ENCODE assay signal across 1 cellular context in genomic region chr6:145734486-145735355, GRCh38.
TF ChIP-seq lines count a peak whose summit lies in the region.

No MANE protein-coding gene starts in this region.

TF ChIP-seq in K562, 482 proteins besides CTCF, POLR2A, EP300 and RAD21 (continued from another document and continues in another):
- TF ChIP-seq, protein P1, sequence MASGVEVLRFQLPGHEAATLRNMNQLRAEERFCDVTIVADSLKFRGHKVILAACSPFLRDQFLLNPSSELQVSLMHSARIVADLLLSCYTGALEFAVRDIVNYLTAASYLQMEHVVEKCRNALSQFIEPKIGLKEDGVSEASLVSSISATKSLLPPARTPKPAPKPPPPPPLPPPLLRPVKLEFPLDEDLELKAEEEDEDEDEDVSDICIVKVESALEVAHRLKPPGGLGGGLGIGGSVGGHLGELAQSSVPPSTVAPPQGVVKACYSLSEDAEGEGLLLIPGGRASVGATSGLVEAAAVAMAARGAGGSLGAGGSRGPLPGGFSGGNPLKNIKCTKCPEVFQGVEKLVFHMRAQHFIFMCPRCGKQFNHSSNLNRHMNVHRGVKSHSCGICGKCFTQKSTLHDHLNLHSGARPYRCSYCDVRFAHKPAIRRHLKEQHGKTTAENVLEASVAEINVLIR (CRISPR knock-in tag; IDR thresholded peaks at IDR 0.05) = peak; percentile 65
- TF ChIP-seq ZNF830 (CRISPR knock-in tag; IDR thresholded peaks at IDR 0.05) (peak; percentile 66; the same call in 1 of the 2 replicates), SLC30A9 (CRISPR knock-in tag; IDR thresholded peaks at IDR 0.05) (no peak), ZC3H8 (IDR thresholded peaks at IDR 0.05) (0 out of 2 replicates have a peak, but pooled peaks have one; percentile 58), NELFE (IDR thresholded peaks at IDR 0.05; ENCODE audit: insufficient read depth, insufficient read length) (no peak), TFAP4 (CRISPR knock-in tag; IDR thresholded peaks at IDR 0.05; ENCODE audit: borderline replicate concordance) (peak; percentile 65; the same call in 1 of the 2 replicates), U2AF1 (optimal IDR thresholded peaks at IDR 0.05; ENCODE audit: low read depth, low read length) (no peak), POLR3A (IDR thresholded peaks at IDR 0.05; ENCODE audit: borderline replicate concordance, extremely low read depth, insufficient read depth, insufficient read length) (no peak), PKNOX1 (IDR thresholded peaks at IDR 0.05) (no peak), HOXB6 (CRISPR knock-in tag; IDR thresholded peaks at IDR 0.05; ENCODE audit: borderline replicate concordance) (no peak), POLR2G (IDR thresholded peaks at IDR 0.05; ENCODE audit: low read depth, low read length) (peak; percentile 92), ZNF408 (CRISPR knock-in tag; IDR thresholded peaks at IDR 0.05; ENCODE audit: low read depth) (no peak), ZNF311 (CRISPR knock-in tag; IDR thresholded peaks at IDR 0.05) (0 out of 2 replicates have a peak, but pooled peaks have one; percentile 28), NR1H2 (CRISPR knock-in tag; IDR thresholded peaks at IDR 0.05) (no peak), ZFPM2 (CRISPR knock-in tag; IDR thresholded peaks at IDR 0.05) (peak; percentile 15; the same call in 1 of the 2 replicates), KDM2B (CRISPR knock-in tag; IDR thresholded peaks at IDR 0.05) (0 out of 2 replicates have a peak, but pooled peaks have one; percentile 61), ZNF668 (CRISPR knock-in tag; IDR thresholded peaks at IDR 0.05) (no peak), MCM7 (IDR thresholded peaks at IDR 0.05) (no peak), ZNF586 (CRISPR knock-in tag; conservative IDR thresholded peaks at IDR 0.05) (no peak), ZNF449 (CRISPR knock-in tag; IDR thresholded peaks at IDR 0.05) (0 out of 2 replicates have a peak, but pooled peaks have one; percentile 26), SAP30 (IDR thresholded peaks at IDR 0.05; ENCODE audit: borderline replicate concordance, insufficient read depth, low read depth, low read length, poor library complexity, severe bottlenecking) (peak; percentile 45), TAL1 (IDR thresholded peaks at IDR 0.05) (no peak; the same call in 1 of the 2 replicates), FUS (optimal IDR thresholded peaks at IDR 0.05; ENCODE audit: low read depth, low read length) (no peak), ZNF146 (CRISPR knock-in tag; IDR thresholded peaks at IDR 0.05; ENCODE audit: unreplicated experiment) (peak; percentile 25), ZNF511 (CRISPR knock-in tag; IDR thresholded peaks at IDR 0.05) (peak; percentile 78), CBFB (CRISPR knock-in tag; IDR thresholded peaks at IDR 0.05) (no peak), GABPA (tag; conservative IDR thresholded peaks at IDR 0.05; ENCODE audit: low read depth) (no peak), IFI16 (CRISPR knock-in tag; IDR thresholded peaks at IDR 0.05) (no peak), NUFIP1 (IDR thresholded peaks at IDR 0.05; ENCODE audit: partially characterized antibody) (peak; percentile 16), RCOR1 (IDR thresholded peaks at IDR 0.05; ENCODE audit: borderline replicate concordance in 1 of 2, low read depth in 2 of 2, low read length in 2 of 2) (0 out of 4 replicates have a peak, but pooled peaks of 1 of the 2 experiments have one; percentile 12), MIER1 (IDR thresholded peaks at IDR 0.05; ENCODE audit: low read depth) (no peak), DEAF1 (CRISPR knock-in tag; IDR thresholded peaks at IDR 0.05) (0 out of 2 replicates have a peak, but pooled peaks have one; percentile 14), ZNF212 (CRISPR knock-in tag; IDR thresholded peaks at IDR 0.05) (no peak), CREBBP (IDR thresholded peaks at IDR 0.05; ENCODE audit: low read depth, low read length) (no peak), CCAR2 (IDR thresholded peaks at IDR 0.05; ENCODE audit: low read depth, low read length) (no peak), PRMT5 (CRISPR knock-in tag; IDR thresholded peaks at IDR 0.05) (no peak), HNRNPL (IDR thresholded peaks at IDR 0.05; ENCODE audit: low read depth, low read length) (peak; percentile 94), MCM3 (IDR thresholded peaks at IDR 0.05) (no peak), TSC22D4 (tag; IDR thresholded peaks at IDR 0.05) (no peak), ETV1 (tag; conservative IDR thresholded peaks at IDR 0.05; ENCODE audit: low read depth) (peak; percentile 60), ZNF436 (CRISPR knock-in tag; IDR thresholded peaks at IDR 0.05) (no peak), POU5F1 (IDR thresholded peaks at IDR 0.05; ENCODE audit: borderline replicate concordance, low read depth, low read length, partially characterized antibody) (no peak), ADNP (tag; IDR thresholded peaks at IDR 0.05) (no peak), CBX5 (IDR thresholded peaks at IDR 0.05; ENCODE audit: borderline replicate concordance, low read depth) (no peak), COPS2 (conservative IDR thresholded peaks at IDR 0.05) (no peak), ZNF717 (CRISPR knock-in tag; IDR thresholded peaks at IDR 0.05) (no peak), HBP1 (CRISPR knock-in tag; IDR thresholded peaks at IDR 0.05) (no peak)
- TF ChIP-seq, protein P2, sequence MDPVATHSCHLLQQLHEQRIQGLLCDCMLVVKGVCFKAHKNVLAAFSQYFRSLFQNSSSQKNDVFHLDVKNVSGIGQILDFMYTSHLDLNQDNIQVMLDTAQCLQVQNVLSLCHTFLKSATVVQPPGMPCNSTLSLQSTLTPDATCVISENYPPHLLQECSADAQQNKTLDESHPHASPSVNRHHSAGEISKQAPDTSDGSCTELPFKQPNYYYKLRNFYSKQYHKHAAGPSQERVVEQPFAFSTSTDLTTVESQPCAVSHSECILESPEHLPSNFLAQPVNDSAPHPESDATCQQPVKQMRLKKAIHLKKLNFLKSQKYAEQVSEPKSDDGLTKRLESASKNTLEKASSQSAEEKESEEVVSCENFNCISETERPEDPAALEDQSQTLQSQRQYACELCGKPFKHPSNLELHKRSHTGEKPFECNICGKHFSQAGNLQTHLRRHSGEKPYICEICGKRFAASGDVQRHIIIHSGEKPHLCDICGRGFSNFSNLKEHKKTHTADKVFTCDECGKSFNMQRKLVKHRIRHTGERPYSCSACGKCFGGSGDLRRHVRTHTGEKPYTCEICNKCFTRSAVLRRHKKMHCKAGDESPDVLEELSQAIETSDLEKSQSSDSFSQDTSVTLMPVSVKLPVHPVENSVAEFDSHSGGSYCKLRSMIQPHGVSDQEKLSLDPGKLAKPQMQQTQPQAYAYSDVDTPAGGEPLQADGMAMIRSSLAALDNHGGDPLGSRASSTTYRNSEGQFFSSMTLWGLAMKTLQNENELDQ (CRISPR knock-in tag; IDR thresholded peaks at IDR 0.05; ENCODE audit: borderline replicate concordance) = no peak
- TF ChIP-seq, protein P3, sequence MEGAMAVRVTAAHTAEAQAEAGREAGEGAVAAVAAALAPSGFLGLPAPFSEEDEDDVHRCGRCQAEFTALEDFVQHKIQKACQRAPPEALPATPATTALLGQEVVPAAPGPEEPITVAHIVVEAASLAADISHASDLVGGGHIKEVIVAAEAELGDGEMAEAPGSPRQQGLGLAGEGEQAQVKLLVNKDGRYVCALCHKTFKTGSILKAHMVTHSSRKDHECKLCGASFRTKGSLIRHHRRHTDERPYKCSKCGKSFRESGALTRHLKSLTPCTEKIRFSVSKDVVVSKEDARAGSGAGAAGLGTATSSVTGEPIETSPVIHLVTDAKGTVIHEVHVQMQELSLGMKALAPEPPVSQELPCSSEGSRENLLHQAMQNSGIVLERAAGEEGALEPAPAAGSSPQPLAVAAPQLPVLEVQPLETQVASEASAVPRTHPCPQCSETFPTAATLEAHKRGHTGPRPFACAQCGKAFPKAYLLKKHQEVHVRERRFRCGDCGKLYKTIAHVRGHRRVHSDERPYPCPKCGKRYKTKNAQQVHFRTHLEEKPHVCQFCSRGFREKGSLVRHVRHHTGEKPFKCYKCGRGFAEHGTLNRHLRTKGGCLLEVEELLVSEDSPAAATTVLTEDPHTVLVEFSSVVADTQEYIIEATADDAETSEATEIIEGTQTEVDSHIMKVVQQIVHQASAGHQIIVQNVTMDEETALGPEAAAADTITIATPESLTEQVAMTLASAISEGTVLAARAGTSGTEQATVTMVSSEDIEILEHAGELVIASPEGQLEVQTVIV (CRISPR knock-in tag; IDR thresholded peaks at IDR 0.05; ENCODE audit: borderline replicate concordance) = no peak
- TF ChIP-seq, protein P4, sequence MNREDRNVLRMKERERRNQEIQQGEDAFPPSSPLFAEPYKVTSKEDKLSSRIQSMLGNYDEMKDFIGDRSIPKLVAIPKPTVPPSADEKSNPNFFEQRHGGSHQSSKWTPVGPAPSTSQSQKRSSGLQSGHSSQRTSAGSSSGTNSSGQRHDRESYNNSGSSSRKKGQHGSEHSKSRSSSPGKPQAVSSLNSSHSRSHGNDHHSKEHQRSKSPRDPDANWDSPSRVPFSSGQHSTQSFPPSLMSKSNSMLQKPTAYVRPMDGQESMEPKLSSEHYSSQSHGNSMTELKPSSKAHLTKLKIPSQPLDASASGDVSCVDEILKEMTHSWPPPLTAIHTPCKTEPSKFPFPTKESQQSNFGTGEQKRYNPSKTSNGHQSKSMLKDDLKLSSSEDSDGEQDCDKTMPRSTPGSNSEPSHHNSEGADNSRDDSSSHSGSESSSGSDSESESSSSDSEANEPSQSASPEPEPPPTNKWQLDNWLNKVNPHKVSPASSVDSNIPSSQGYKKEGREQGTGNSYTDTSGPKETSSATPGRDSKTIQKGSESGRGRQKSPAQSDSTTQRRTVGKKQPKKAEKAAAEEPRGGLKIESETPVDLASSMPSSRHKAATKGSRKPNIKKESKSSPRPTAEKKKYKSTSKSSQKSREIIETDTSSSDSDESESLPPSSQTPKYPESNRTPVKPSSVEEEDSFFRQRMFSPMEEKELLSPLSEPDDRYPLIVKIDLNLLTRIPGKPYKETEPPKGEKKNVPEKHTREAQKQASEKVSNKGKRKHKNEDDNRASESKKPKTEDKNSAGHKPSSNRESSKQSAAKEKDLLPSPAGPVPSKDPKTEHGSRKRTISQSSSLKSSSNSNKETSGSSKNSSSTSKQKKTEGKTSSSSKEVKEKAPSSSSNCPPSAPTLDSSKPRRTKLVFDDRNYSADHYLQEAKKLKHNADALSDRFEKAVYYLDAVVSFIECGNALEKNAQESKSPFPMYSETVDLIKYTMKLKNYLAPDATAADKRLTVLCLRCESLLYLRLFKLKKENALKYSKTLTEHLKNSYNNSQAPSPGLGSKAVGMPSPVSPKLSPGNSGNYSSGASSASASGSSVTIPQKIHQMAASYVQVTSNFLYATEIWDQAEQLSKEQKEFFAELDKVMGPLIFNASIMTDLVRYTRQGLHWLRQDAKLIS (CRISPR knock-in tag; IDR thresholded peaks at IDR 0.05) = peak; percentile 1; the same call in 1 of the 2 replicates
- TF ChIP-seq, protein P5, sequence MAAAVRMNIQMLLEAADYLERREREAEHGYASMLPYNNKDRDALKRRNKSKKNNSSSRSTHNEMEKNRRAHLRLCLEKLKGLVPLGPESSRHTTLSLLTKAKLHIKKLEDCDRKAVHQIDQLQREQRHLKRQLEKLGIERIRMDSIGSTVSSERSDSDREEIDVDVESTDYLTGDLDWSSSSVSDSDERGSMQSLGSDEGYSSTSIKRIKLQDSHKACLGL (CRISPR knock-in tag; IDR thresholded peaks at IDR 0.05; ENCODE audit: borderline replicate concordance, poor library complexity, severe bottlenecking) = no peak
